13 cellular contexts compared by ENCODE assay signal in the genomic region with DNA sequence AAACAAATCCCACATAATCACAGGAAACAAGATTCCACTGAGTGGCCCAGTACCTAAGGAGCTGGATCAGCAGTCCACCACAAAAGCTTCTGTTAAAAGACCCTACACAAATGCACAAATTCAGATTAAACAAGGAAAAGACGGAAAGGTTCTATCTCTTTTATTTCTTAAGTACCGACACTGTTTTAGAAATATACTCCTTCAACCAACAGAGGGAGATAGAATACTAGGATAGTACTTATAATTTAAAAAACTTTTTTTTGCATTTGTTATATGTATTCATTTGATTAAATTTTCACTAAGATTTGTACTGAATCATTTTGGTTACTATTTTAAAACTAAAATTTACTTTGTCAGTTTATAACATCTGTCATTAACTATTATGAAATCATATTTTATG. TPM values are rescaled to one million over a fixed set of nuclear protein-coding genes. Genes with fewer than 3 reads are reported as not detected.
DNase-seq lines count a peak whose midpoint lies in the region; ATAC-seq, FAIRE-seq and TF ChIP-seq lines count a peak whose summit lies in the region.
"Had no signal": no experiment of that assay in that cellular context is flagged by ENCODE, and none has a peak within 500 bp of the region (broad histone marks: within the 10 kb centered on the region; RNA-seq: fewer than 3 reads in every experiment).

No MANE protein-coding gene starts in this region.

- peak; percentile 96 for FAIRE-seq in G401.6 (lab: Jason Lieb, UNC)
- FAIRE-seq: GM19239 had no signal

- DNase-seq in amniotic epithelial cell (ENCODE audit: low read depth) (peak; percentile 42), retinal pigment epithelial cell (ENCODE audit: low read depth) (no peak), T-helper 17 cell (no peak), hepatic stellate cell (ENCODE audit: low spot score) (no peak)
- no peak for DNase-seq in activated effector memory CD4-positive, alpha-beta T cell treated with Interleukin-2 at 50 U/mL for 16 hours
- DNase-seq: activated T-cell treated with anti-CD3 and anti-CD28 coated beads, Interleukin-2, amount 50 U/mL, for 72 hours; Karpas-422; NCI-H774; T-helper 9 cell had no signal

- no peaks in the 10 kb centered on the region for H3K36me3 ChIP-seq in gastroesophageal sphincter

- peaks cover 2 to 28% (median 3%) of the 10 kb centered on the region in 3 donors for H3K4me1 ChIP-seq in gastroesophageal sphincter

- no peaks in the 10 kb centered on the region for H3K27me3 ChIP-seq in gastroesophageal sphincter

- no peak for TF ChIP-seq EP300 in gastroesophageal sphincter (IDR thresholded peaks at IDR 0.05)

- no peak overlapping the region for H3K27ac Mint-ChIP-seq in T-helper 17 cell
- H3K27ac Mint-ChIP-seq: activated T-cell treated with anti-CD3 and anti-CD28 coated beads, Interleukin-2, amount 50 U/mL, for 72 hours had no signal

- no peak for ATAC-seq in gastroesophageal sphincter
- no peak for ATAC-seq in T-helper 17 cell
- no peak for ATAC-seq in GM19324 (IDR thresholded peaks at IDR 0.05; ENCODE audit: low FRiP score, unreplicated experiment)
- ATAC-seq: activated T-cell treated with anti-CD3 and anti-CD28 coated beads, Interleukin-2, amount 50 U/mL, for 72 hours had no signal

- TF ChIP-seq CTCF in gastroesophageal sphincter (IDR thresholded peaks at IDR 0.05) (peak; percentile 61 to 67 (median 64)), retinal pigment epithelial cell (conservative IDR thresholded peaks at IDR 0.05; ENCODE audit: low read depth, low read length) (peak; percentile 33)

- H3K4me1 Mint-ChIP-seq in T-helper 17 cell, result peaks cover 21% of the 10 kb centered on the region

- no peak overlapping the region for H3K4me3 Mint-ChIP-seq in T-helper 17 cell
- H3K4me3 Mint-ChIP-seq: activated T-cell treated with anti-CD3 and anti-CD28 coated beads, Interleukin-2, amount 50 U/mL, for 72 hours had no signal

- H3K27me3 Mint-ChIP-seq in T-helper 17 cell, result no peaks in the 10 kb centered on the region

- H3K4me3 ChIP-seq in gastroesophageal sphincter (no peak overlapping the region), retinal pigment epithelial cell (ENCODE audit: low read length) (no peak overlapping the region)

- peak overlapping the region in 2 of 4 donors; percentile 8 to 43 for H3K27ac ChIP-seq in gastroesophageal sphincter

- H3K9me3 ChIP-seq in gastroesophageal sphincter (no peaks in the 10 kb centered on the region), T-helper 17 cell (ENCODE audit: control insufficient read depth, low read length, poor library complexity, severe bottlenecking) (no peaks in the 10 kb centered on the region)

- peaks cover 17% of the 10 kb centered on the region for H3K36me3 Mint-ChIP-seq in T-helper 17 cell (ENCODE audit: low read depth)

- no peak for TF ChIP-seq POLR2A in gastroesophageal sphincter (IDR thresholded peaks at IDR 0.05)

- WGBS in gastroesophageal sphincter (ENCODE audit: low coverage in 1 of 2), 2 donors, result 16 to 23% methylated on average over 2 of the region's 2 CpGs

RNA-seq across cellular contexts. Expression of a gene that starts 12.5 kb away (rescaled TPM):
- total RNA-seq in gastroesophageal sphincter (1 to 10 TPM in 3 of 4 donors, under 1 TPM in 1; 0.31 to 3.2 (median 1.4) TPM), T-helper 17 cell (1 to 10 TPM; 5.2 to 6.5 TPM)
